Comparison of ENCODE assay signal across 18 cellular contexts in the genomic region with DNA sequence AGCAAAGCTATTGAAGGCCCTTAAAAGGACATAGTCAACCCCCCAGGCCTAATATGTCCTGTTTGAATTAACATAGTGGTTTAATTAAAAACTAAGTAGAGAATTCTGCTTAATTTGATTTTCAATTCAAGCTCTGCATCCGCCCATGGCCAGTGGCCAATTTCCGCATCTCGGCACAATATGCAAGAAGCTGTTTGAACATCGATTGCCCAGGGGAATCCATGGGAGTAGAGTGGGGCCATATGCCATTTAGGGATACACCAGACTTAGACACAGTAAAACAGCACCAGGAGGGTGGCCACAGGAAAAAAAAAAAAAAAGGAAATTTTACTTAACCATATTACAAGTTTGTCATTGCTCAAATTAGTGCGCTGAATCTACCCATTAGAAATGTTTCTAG.
DNase-seq lines count a peak whose midpoint lies in the region; ATAC-seq and TF ChIP-seq lines count a peak whose summit lies in the region.
"Had no signal": no experiment of that assay in that cellular context is flagged by ENCODE, and none has a peak within 500 bp of the region (broad histone marks: within the 10 kb centered on the region; RNA-seq: fewer than 3 reads in every experiment).

No MANE protein-coding gene starts in this region.

- H3K4me1 ChIP-seq in GM23338 (ENCODE audit: insufficient read depth) (peaks cover 30% of the 10 kb centered on the region), trophoblast cell (ENCODE audit: control insufficient read depth in 1 of 2, insufficient read depth in 2 of 2, low read length in 2 of 2) (no peaks in the 10 kb centered on the region)

- no peak overlapping the region for H3K4me3 ChIP-seq in GM23338
- no peak overlapping the region for H3K4me3 ChIP-seq in trophoblast cell (ENCODE audit: low read depth, low read length)

- H3K36me3 Mint-ChIP-seq in GM23338 (ENCODE audit: low read depth) (0 out of 3 replicates have a peak, but pooled peaks cover 4% of the 10 kb centered on the region), nephron progenitor cell (ENCODE audit: low read depth) (peaks cover 8% of the 10 kb centered on the region)

- H3K36me3 ChIP-seq in GM23338 (ENCODE audit: insufficient read depth) (no peaks in the 10 kb centered on the region), trophoblast cell (ENCODE audit: control insufficient read depth in 1 of 2, insufficient read depth in 2 of 2, low read length in 2 of 2) (peaks cover 0 to 5% of the 10 kb centered on the region in 2 experiments)

- WGBS in trophoblast cell (ENCODE audit: extremely low coverage, insufficient coverage, insufficient read length): no CpG with 5 or more reads among the region's 5 CpGs

- no peak overlapping the region for H4K8ac ChIP-seq in trophoblast cell (ENCODE audit: low read depth, low read length)

- H3K4me1 Mint-ChIP-seq in GM23338 (peaks cover 31% of the 10 kb centered on the region), nephron progenitor cell (no peaks in the 10 kb centered on the region)

- H3K27me3 ChIP-seq in GM23338 (ENCODE audit: insufficient read depth) (no peaks in the 10 kb centered on the region), trophoblast cell (ENCODE audit: insufficient read depth, low read length) (no peaks in the 10 kb centered on the region)

- H3K27me3 Mint-ChIP-seq in GM23338 (ENCODE audit: insufficient read depth, low read depth, poor library complexity): peaks cover 4% of the 10 kb centered on the region
- no peaks in the 10 kb centered on the region for H3K27me3 Mint-ChIP-seq in nephron progenitor cell (ENCODE audit: low read depth, poor library complexity)

- no peak overlapping the region for H4K12ac ChIP-seq in trophoblast cell (ENCODE audit: low read depth, low read length)

- no peak overlapping the region for H3K4ac ChIP-seq in trophoblast cell (ENCODE audit: low read depth, low read length)

- no peak overlapping the region for H2BK120ac ChIP-seq in trophoblast cell (ENCODE audit: insufficient read depth, low read length, poor library complexity)

- no peaks in the 10 kb centered on the region for H3K9me3 ChIP-seq in trophoblast cell (ENCODE audit: insufficient read depth, low read depth, low read length)
- H3K9me3 ChIP-seq: Caco-2 had no signal

- no peak overlapping the region for H3K23ac ChIP-seq in trophoblast cell (ENCODE audit: low read length)

- H3K9me3 Mint-ChIP-seq in GM23338: no peaks in the 10 kb centered on the region
- no peaks in the 10 kb centered on the region for H3K9me3 Mint-ChIP-seq in nephron progenitor cell
- H3K9me3 Mint-ChIP-seq: CD8-positive, alpha-beta T cell had no signal

- H3K4me3 Mint-ChIP-seq in GM23338 (no peak overlapping the region), nephron progenitor cell (no peak overlapping the region)
- H3K4me3 Mint-ChIP-seq: CD8-positive, alpha-beta T cell had no signal

- peak overlapping the region; percentile 48; the same call in 1 of the 2 replicates for H3K27ac Mint-ChIP-seq in GM23338
- H3K27ac Mint-ChIP-seq in nephron progenitor cell: peak overlapping the region; percentile 52
- H3K27ac Mint-ChIP-seq: CD8-positive, alpha-beta T cell had no signal

- no peaks in the 10 kb centered on the region for H4K20me1 ChIP-seq in GM23338 (replicated peaks; ENCODE audit: insufficient read depth)

- no peak overlapping the region for H3K9ac ChIP-seq in trophoblast cell (ENCODE audit: low read length)

- H2AK5ac ChIP-seq in trophoblast cell (ENCODE audit: low read length): no peak overlapping the region

- peak; percentile 52 for DNase-seq in Right ventricle myocardium superior
- no peak for DNase-seq in cardiac septum (ENCODE audit: low spot score)
- no peak for DNase-seq in GM23338 (ENCODE audit: low spot score)
- DNase-seq in NCI-H69 (lab: John Stamatoyannopoulos, UW): peak; percentile 91
- no peak for DNase-seq in nephron progenitor cell
- no peak for DNase-seq in trophoblast cell
- DNase-seq: Caco-2; CD8-positive, alpha-beta T cell; DMS79 treated with DMSO at 0.1 percent for 48 hours; GF-D8; NCI-H1048; NCI-H1417; NCI-H187; NCI-H2081 treated with DMSO at 0.1 percent for 48 hours; NCI-H524 treated with DMSO at 0.1 percent for 48 hours had no signal

- no peak overlapping the region for H2BK12ac ChIP-seq in trophoblast cell (ENCODE audit: low read length)

- no peak overlapping the region for H2BK5ac ChIP-seq in trophoblast cell (ENCODE audit: low read depth, low read length, poor library complexity)

- H3K79me2 ChIP-seq in GM23338 (replicated peaks; ENCODE audit: insufficient read depth) (no peaks in the 10 kb centered on the region), trophoblast cell (ENCODE audit: control insufficient read depth, insufficient read depth, low read length, poor library complexity) (no peaks in the 10 kb centered on the region)

- H3F3A ChIP-seq in GM23338 (replicated peaks; ENCODE audit: low read depth): no peaks in the 10 kb centered on the region

- H3K14ac ChIP-seq in trophoblast cell (ENCODE audit: low read length): no peak overlapping the region

- H3K27ac ChIP-seq in GM23338 (ENCODE audit: low read depth) (no peak overlapping the region), trophoblast cell (ENCODE audit: low read depth, low read length) (no peak overlapping the region)
- H3K27ac ChIP-seq: C4-2B had no signal

- no peak for TF ChIP-seq CTCF in GM23338 (conservative IDR thresholded peaks at IDR 0.05; ENCODE audit: low read depth in 2 of 2)
- TF ChIP-seq CTCF in nephron progenitor cell (IDR thresholded peaks at IDR 0.05): no peak

- H4K91ac ChIP-seq in trophoblast cell (ENCODE audit: low read depth, low read length): no peak overlapping the region

- no peaks in the 10 kb centered on the region for H3K9me2 ChIP-seq in GM23338 (ENCODE audit: insufficient read depth)

- no peak for ATAC-seq in Right ventricle myocardium superior (ENCODE audit: poor library complexity)
- no peak for ATAC-seq in GM23338
- no peak for ATAC-seq in GM18498 (IDR thresholded peaks at IDR 0.05; ENCODE audit: unreplicated experiment)
- ATAC-seq: CD8-positive, alpha-beta T cell; Panc1 had no signal

- no peak overlapping the region for H3K4me2 ChIP-seq in GM23338
- no peak overlapping the region for H3K4me2 ChIP-seq in trophoblast cell (ENCODE audit: low read length)

- H2AFZ ChIP-seq in GM23338 (no peak overlapping the region), trophoblast cell (ENCODE audit: insufficient read depth, low read length, poor library complexity) (no peak overlapping the region)

- no peak overlapping the region for H3K18ac ChIP-seq in trophoblast cell (ENCODE audit: low read length)

- intact Hi-C loops in Right ventricle myocardium superior (cut with DNase I) (no loop called here), cardiac septum (cut with DNase I) (no loop called here)

- no peaks in the 10 kb centered on the region for H3K79me1 ChIP-seq in trophoblast cell (ENCODE audit: low read length)

TF ChIP-seq in GM23338, 12 proteins besides CTCF, POLR2A, EP300 and RAD21 (continues in another document):
- TF ChIP-seq JUNB (IDR thresholded peaks at IDR 0.05; ENCODE audit: unreplicated experiment) (no peak), EZH2phosphoT487 (IDR thresholded peaks at IDR 0.05; ENCODE audit: unreplicated experiment) (no peak), ZNF331 (CRISPR knock-in tag; IDR thresholded peaks at IDR 0.05; ENCODE audit: low read depth) (no peak), STAT1 (IDR thresholded peaks at IDR 0.05; ENCODE audit: unreplicated experiment) (no peak), NANOG (IDR thresholded peaks at IDR 0.05; ENCODE audit: borderline replicate concordance) (no peak), CREB1 (CRISPR knock-in tag; IDR thresholded peaks at IDR 0.05; ENCODE audit: low read depth) (no peak)

Comparison
In these comparisons a context has a peak if more than half of its experiments do, and no peak if none do; other contexts are left out.
1. DNase-seq: peak in Right ventricle myocardium superior (single experiment) and NCI-H69 (single experiment); none in cardiac septum (single experiment), GM23338 (single experiment), nephron progenitor cell (single experiment) and trophoblast cell (0 of 2).